In genomic region chr3:33315826-33316225, GRCh38 we compare ENCODE assay signal across 14 cellular contexts. TPM values are rescaled to one million over a fixed set of nuclear protein-coding genes. Genes with fewer than 3 reads are reported as not detected.
A peak's percentile ranks its signal among the peaks of the same experiment; 100 is the strongest.
DNase-seq lines count a peak whose midpoint lies in the region; ATAC-seq and TF ChIP-seq lines count a peak whose summit lies in the region.
"Had no signal": no experiment of that assay in that cellular context is flagged by ENCODE, and none has a peak within 500 bp of the region (broad histone marks: within the 10 kb centered on the region; RNA-seq: fewer than 3 reads in every experiment).

No MANE protein-coding gene starts in this region.

- TF ChIP-seq CTCF in IMR-90 (conservative IDR thresholded peaks at IDR 0.05; ENCODE audit: low read depth, low read length) (no peak), brain microvascular endothelial cell (IDR thresholded peaks at IDR 0.05; ENCODE audit: low read depth, low read length, missing control alignments) (no peak)

- WGBS in IMR-90 (ENCODE audit: extremely low coverage in 2 of 2, insufficient read length in 1 of 2), 2 experiments: no CpG with 5 or more reads among the region's 2 CpGs

- H2BK5ac ChIP-seq in IMR-90 (ENCODE audit: low read depth, low read length, poor library complexity, severe bottlenecking): peak overlapping the region; percentile 23

- H3K27me3 Mint-ChIP-seq in activated T-helper 17 cell treated with anti-CD3 and anti-CD28 coated beads, Interleukin-2, amount 50 U/mL, for 72 hours: peaks cover 31% of the 10 kb centered on the region

- intact Hi-C loops in IMR-90 (cut with micrococcal nuclease) (loop anchor here (2.0 to 5.0 kb wide), 2 partner anchors 41 to 61 kb away; no protein-coding TSS in a partner anchor), posterior vena cava (cut with DNase I) (no loop called here)

- no peak overlapping the region for H3K4ac ChIP-seq in IMR-90 (ENCODE audit: low read depth, low read length)

- no peak overlapping the region for H3K56ac ChIP-seq in IMR-90 (ENCODE audit: extremely low read depth, insufficient read depth, low read length)

- H4K20me1 ChIP-seq in IMR-90 (ENCODE audit: insufficient read depth, low read length): 0 out of 2 replicates have a peak, but pooled peaks cover 2% of the 10 kb centered on the region

- H2AK9ac ChIP-seq in IMR-90 (replicated peaks; ENCODE audit: low read depth, low read length, poor library complexity): no peak overlapping the region

- H4K8ac ChIP-seq in IMR-90 (ENCODE audit: low read depth in 2 of 2, low read length in 2 of 2): 0 out of 4 replicates have a peak overlapping the region, but pooled peaks of 1 of the 2 experiments have one; percentile 21

- H3K4me2 ChIP-seq in IMR-90 (ENCODE audit: low read depth, low read length): no peak overlapping the region

- H2BK120ac ChIP-seq in IMR-90 (ENCODE audit: low read depth, low read length): no peak overlapping the region

- peaks cover 4% of the 10 kb centered on the region; the same call in 1 of the 2 replicates for H3K9me1 ChIP-seq in IMR-90 (ENCODE audit: insufficient read depth, low read length)

- peak overlapping the region; percentile 76; the same call in 1 of the 2 replicates for H2AK5ac ChIP-seq in IMR-90 (ENCODE audit: low read depth, low read length)

- no TSS peak for BruUV-seq in IMR-90 (replicated peaks; lab: Mats Ljungman, UMichigan)

- H3K36me3 Mint-ChIP-seq in activated T-helper 17 cell treated with anti-CD3 and anti-CD28 coated beads, Interleukin-2, amount 50 U/mL, for 72 hours (ENCODE audit: low read depth): no peaks in the 10 kb centered on the region

- H3K27me3 ChIP-seq in ACC112 (ENCODE audit: insufficient read depth, low read length) (no peaks in the 10 kb centered on the region), IMR-90 (ENCODE audit: control insufficient read depth, insufficient read depth, low read length) (no peaks in the 10 kb centered on the region), brain microvascular endothelial cell (replicated peaks) (no peaks in the 10 kb centered on the region)

- H3K4me3 ChIP-seq in ACC112 (ENCODE audit: low read depth, low read length) (no peak overlapping the region), IMR-90 (ENCODE audit: insufficient read depth, low read depth, low read length) (no peak overlapping the region), brain microvascular endothelial cell (ENCODE audit: low read depth, low read length) (no peak overlapping the region)
- H3K4me3 ChIP-seq: mucosa of descending colon had no signal

- H2BK15ac ChIP-seq in IMR-90 (ENCODE audit: low read depth, low read length): no peak overlapping the region

- H3K9me3 Mint-ChIP-seq in activated T-helper 17 cell treated with anti-CD3 and anti-CD28 coated beads, Interleukin-2, amount 50 U/mL, for 72 hours: peaks cover 5% of the 10 kb centered on the region

- no peak overlapping the region for H2BK20ac ChIP-seq in IMR-90 (ENCODE audit: low read depth, low read length)

- peaks cover under 1% of the 10 kb centered on the region for H3K9me3 ChIP-seq in IMR-90 (ENCODE audit: control insufficient read depth, insufficient read depth, low read length)
- H3K9me3 ChIP-seq: mucosa of descending colon had no signal

- H3K14ac ChIP-seq in IMR-90 (replicated peaks; ENCODE audit: low read depth, low read length): no peak overlapping the region

- TF ChIP-seq POLR2A in IMR-90 (IDR thresholded peaks at IDR 0.05; ENCODE audit: low read depth, low read length): no peak

- H3K79me1 ChIP-seq in IMR-90 (ENCODE audit: low read depth in 1 of 2, low read length in 2 of 2): peaks cover 9 to 25% of the 10 kb centered on the region in 2 experiments; a peak in 3 of 4 replicates

- H3K79me2 ChIP-seq in ACC112 (ENCODE audit: control insufficient read depth, insufficient read depth, low read length, unreplicated experiment): peaks cover 3% of the 10 kb centered on the region

- H3K27ac ChIP-seq in ACC112 (ENCODE audit: low read depth, low read length) (peak overlapping the region; percentile 49), IMR-90 (ENCODE audit: insufficient read depth, low read length) (no peak overlapping the region), brain microvascular endothelial cell (peak overlapping the region; percentile 26)
- H3K27ac ChIP-seq: parathyroid adenoma had no signal

- no peak overlapping the region for H4K5ac ChIP-seq in IMR-90 (ENCODE audit: low read depth, low read length)

- CTCF ChIA-PET in IMR-90 (lab: Yijun Ruan, JAX): no interaction called here

- H3K23ac ChIP-seq in IMR-90 (ENCODE audit: low read depth, low read length): no peak overlapping the region

- in situ Hi-C loops in IMR-90 (cut with MboI; ENCODE audit: low sequenced_read_pairs) (loop anchor here (5.0 kb wide), 1 partner anchor 36 kb away; no protein-coding TSS in a partner anchor), brain microvascular endothelial cell (cut with HindIII; ENCODE audit: low pct_ligation_motif_present, low sequenced_read_pairs) (no loop called here)

- H2AFZ ChIP-seq in ACC112 (ENCODE audit: low read length, unreplicated experiment): no peak overlapping the region
- H2AFZ ChIP-seq in IMR-90 (replicated peaks; ENCODE audit: low read length, poor library complexity): no peak overlapping the region
- H2AFZ ChIP-seq: parathyroid adenoma had no signal

- DNase-seq in IMR-90: peak; percentile 73
- DNase-seq in brain microvascular endothelial cell: peak; percentile 14
- peak; percentile 71 for DNase-seq in iris pigment epithelial cell (ENCODE audit: low read depth)
- DNase-seq in posterior vena cava (ENCODE audit: low spot score): no peak
- DNase-seq in germinal center (ENCODE audit: low spot score): no peak
- no peak for DNase-seq in stimulated activated CD8-positive, alpha-beta memory T cell treated with anti-CD3 and anti-CD28 coated beads, Interleukin-4, amount 100 ng/mL, for 48 hours
- DNase-seq: mucosa of descending colon; NCI-H2227 treated with DMSO at 0.1 percent for 48 hours; stimulated activated CD4-positive, alpha-beta T cell treated with anti-CD3 and anti-CD28 coated beads, Interleukin-15, amount 100 ng/mL, for 24 hours had no signal

- H3K36me3 ChIP-seq in ACC112 (ENCODE audit: insufficient read depth, low read length) (no peaks in the 10 kb centered on the region), IMR-90 (ENCODE audit: control insufficient read depth, insufficient read depth, low read length) (peaks cover 2% of the 10 kb centered on the region; the same call in 1 of the 2 replicates), brain microvascular endothelial cell (replicated peaks) (no peaks in the 10 kb centered on the region)

- dilution Hi-C loops in IMR-90 (cut with HindIII; ENCODE audit: low sequenced_read_pairs, unreplicated experiment): no loop called here

- no peak for TF ChIP-seq RAD21 in IMR-90 (IDR thresholded peaks at IDR 0.05; ENCODE audit: low read length)

- H4K91ac ChIP-seq in IMR-90 (ENCODE audit: insufficient read depth, low read depth, low read length): no peak overlapping the region

- H3K4me1 Mint-ChIP-seq in activated T-helper 17 cell treated with anti-CD3 and anti-CD28 coated beads, Interleukin-2, amount 50 U/mL, for 72 hours: no peaks in the 10 kb centered on the region

- H3K4me1 ChIP-seq in ACC112 (ENCODE audit: control insufficient read depth, insufficient read depth, low read length, unreplicated experiment) (peaks cover 56% of the 10 kb centered on the region), IMR-90 (ENCODE audit: control insufficient read depth, insufficient read depth, low read length) (peaks cover 6% of the 10 kb centered on the region; the same call in 1 of the 2 replicates)

- H3K18ac ChIP-seq in IMR-90 (ENCODE audit: low read depth, low read length): peak overlapping the region; percentile 65; the same call in 1 of the 2 replicates

- no peak overlapping the region for H3K9ac ChIP-seq in IMR-90 (ENCODE audit: low read depth, low read length)
- H3K9ac ChIP-seq: parathyroid adenoma had no signal

- no peak for ATAC-seq in IMR-90 (ENCODE audit: low read depth)
- ATAC-seq in activated T-helper 17 cell treated with anti-CD3 and anti-CD28 coated beads, Interleukin-2, amount 50 U/mL, for 72 hours (replicated peaks): no peak
- ATAC-seq: activated CD4-positive, CD25-positive, alpha-beta regulatory T cell treated with anti-CD3 and anti-CD28 coated beads, Interleukin-2, amount 50 U/mL, for 24 hours; mucosa of descending colon had no signal

- H3K27ac Mint-ChIP-seq in activated T-helper 17 cell treated with anti-CD3 and anti-CD28 coated beads, Interleukin-2, amount 50 U/mL, for 72 hours: no peak overlapping the region
- H3K27ac Mint-ChIP-seq: activated naive CD8-positive, alpha-beta T cell had no signal

- POLR2A ChIA-PET in IMR-90 (lab: Charles Lee; ENCODE audit: unreplicated experiment): no interaction called here

- no peak overlapping the region for H3K4me3 Mint-ChIP-seq in activated T-helper 17 cell treated with anti-CD3 and anti-CD28 coated beads, Interleukin-2, amount 50 U/mL, for 72 hours
- H3K4me3 Mint-ChIP-seq: activated naive CD8-positive, alpha-beta T cell had no signal

TF ChIP-seq in IMR-90, 13 proteins besides CTCF, POLR2A, EP300 and RAD21:
- TF ChIP-seq ELK1 (IDR thresholded peaks at IDR 0.05; ENCODE audit: borderline replicate concordance, low read depth, low read length) (no peak), CEBPB (IDR thresholded peaks at IDR 0.05; ENCODE audit: low read depth, low read length) (peak; percentile 19; the same call in 1 of the 2 replicates)

RNA-seq across cellular contexts. Expression of gene FBXL2, which starts 38.6 kb away (rescaled TPM):
- 15.6 and 21.0 TPM in 2 replicates for total RNA-seq in IMR-90 (2012; rRNA removed)
- 14.4 and 15.8 TPM in 2 replicates for polyA plus RNA-seq in IMR-90 (2012; rRNA removed)
- 12.7 and 16.1 TPM in 2 replicates for polyA plus RNA-seq in IMR-90 (2012; cell fraction: cytosol; rRNA removed)
- 28.4 and 30.7 TPM in 2 replicates for polyA plus RNA-seq in IMR-90 (2012; cell fraction: nucleus; rRNA removed; ENCODE audit: low replicate concordance)
- total RNA-seq in posterior vena cava: 10 to 100 TPM in 1 of 2 donors, 1 to 10 TPM in 1; 9.8 to 10.1 TPM
- under 1 TPM; 0.08 to 0.11 TPM for total RNA-seq in activated T-helper 17 cell treated with anti-CD3 and anti-CD28 coated beads, Interleukin-2, amount 50 U/mL, for 72 hours

Comparison
In these comparisons a context has a peak if more than half of its experiments do, and no peak if none do; other contexts are left out.
1. DNase-seq: peak in IMR-90 (single experiment), brain microvascular endothelial cell (single experiment) and iris pigment epithelial cell (single experiment); none in posterior vena cava (single experiment), germinal center (single experiment) and stimulated activated CD8-positive, alpha-beta memory T cell treated with anti-CD3 and anti-CD28 coated beads, Interleukin-4, amount 100 ng/mL, for 48 hours (single experiment).
2. RNA of gene FBXL2, which starts 38.6 kb away (total RNA-seq): 15.6 to 21.0 TPM in IMR-90 and 9.8 to 10.1 TPM in posterior vena cava; 0.08 to 0.11 TPM in activated T-helper 17 cell treated with anti-CD3 and anti-CD28 coated beads, Interleukin-2, amount 50 U/mL, for 72 hours; every median in the first group is over 4 times any median in the second.